6 cellular contexts compared by ENCODE assay signal in the genomic region with DNA sequence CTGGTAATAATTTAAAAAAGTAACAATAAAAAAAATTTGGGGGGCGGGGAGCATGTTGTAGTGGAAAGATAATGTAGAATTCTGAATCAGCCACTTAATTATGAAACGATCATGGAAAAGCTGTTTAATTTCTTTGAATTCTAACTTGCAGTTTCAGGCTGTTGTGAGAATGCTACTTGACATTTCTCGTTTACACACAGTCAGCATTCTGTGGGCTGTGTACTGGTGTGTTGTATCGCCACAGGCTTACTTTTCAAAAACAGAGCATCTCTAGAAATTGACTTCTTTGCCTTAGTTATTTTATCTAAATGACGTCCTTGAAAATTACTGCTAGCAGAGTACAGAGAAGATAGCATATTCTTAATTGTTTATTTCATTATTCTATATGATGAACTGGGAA.
"Had no signal": no experiment of that assay in that cellular context is flagged by ENCODE, and none has a peak within 500 bp of the region (broad histone marks: within the 10 kb centered on the region; RNA-seq: fewer than 3 reads in every experiment).

No MANE protein-coding gene starts in this region.

- H3K9me3 ChIP-seq: HAP-1 had no signal

- H3K4me1 ChIP-seq: HAP-1 had no signal

- DNase-seq: GOT3, H7, KG1 had no signal

- H3K4me3 ChIP-seq: HAP-1, K562 had no signal

- H3K36me3 ChIP-seq: HAP-1 had no signal

- ATAC-seq: K562 had no signal

- FAIRE-seq: HTR-8/SVneo, K562 had no signal
